In the genomic region with DNA sequence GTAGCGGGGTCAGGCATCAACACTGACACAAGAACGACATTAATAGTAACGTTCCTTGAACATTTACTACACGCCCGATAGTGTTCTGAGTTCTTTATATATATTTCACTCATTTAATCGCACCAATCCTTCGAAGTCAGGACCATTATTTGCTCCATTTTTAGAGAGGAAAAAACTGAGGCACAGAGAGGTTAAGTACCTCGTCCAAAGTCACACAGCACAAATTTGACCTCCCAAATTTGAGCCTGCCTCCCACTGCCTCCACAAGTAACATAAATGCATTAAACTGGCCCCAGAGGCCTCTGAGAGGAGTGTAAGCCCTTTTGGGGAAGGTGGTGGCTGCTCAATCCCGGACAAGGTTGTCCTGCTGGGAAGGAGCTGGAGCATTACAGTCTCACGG, we compare ENCODE assay signal across 8 cellular contexts. TPM values are rescaled to one million over a fixed set of nuclear protein-coding genes. Genes with fewer than 3 reads are reported as not detected.
DNase-seq lines count a peak whose midpoint lies in the region; ATAC-seq, FAIRE-seq and TF ChIP-seq lines count a peak whose summit lies in the region.

No MANE protein-coding gene starts in this region.

- FAIRE-seq in endothelial cell of umbilical vein (lab: Jason Lieb, UNC), result no peak

- peaks cover 62 to 80% (median 67%) of the 10 kb centered on the region in 3 donors for H3K4me1 Mint-ChIP-seq in CD8-positive, alpha-beta memory T cell

- H3K36me3 Mint-ChIP-seq in CD8-positive, alpha-beta memory T cell, result peaks cover 4 to 51% (median 7%) of the 10 kb centered on the region in 3 donors

- POLR2A ChIA-PET in CD8-positive, alpha-beta memory T cell (lab: Charles Lee), result interaction anchor here (0.6 kb wide), 1 partner anchor 238 kb away, joined by 3 read pairs; no protein-coding TSS in a partner anchor
- POLR2A ChIA-PET in endothelial cell of umbilical vein (lab: Charles Lee), result no interaction called here

- dilution Hi-C loops in endothelial cell of umbilical vein (cut with MboI; ENCODE audit: extremely low pct_ligation_motif_present, low sequenced_read_pairs), result loop anchor here (5.0 kb wide), 1 partner anchor 41 kb away; no protein-coding TSS in a partner anchor

- H3K4me2 ChIP-seq in OCI-LY1 (ENCODE audit: low read length) (peak overlapping the region; percentile 80), endothelial cell of umbilical vein (ENCODE audit: insufficient read depth, low read length) (peak overlapping the region; percentile 57), parathyroid adenoma (ENCODE audit: low read length) (peak overlapping the region; percentile 78)

- H3K9me3 Mint-ChIP-seq in CD8-positive, alpha-beta memory T cell, result no peaks in the 10 kb centered on the region

- no peak for DNase-seq in CD8-positive, alpha-beta memory T cell
- no peak for DNase-seq in endothelial cell of umbilical vein (ENCODE audit: low read depth, low spot score)
- no peak for DNase-seq in WERI-Rb-1

- H2AFZ ChIP-seq in OCI-LY1 (ENCODE audit: low read length) (no peak overlapping the region), endothelial cell of umbilical vein (ENCODE audit: low read depth, low read length) (peak overlapping the region; percentile 66), parathyroid adenoma (peak overlapping the region; percentile 96)

- H3K27ac Mint-ChIP-seq in CD8-positive, alpha-beta memory T cell, result peak overlapping the region in 3 of 8 donors; percentile 27 to 75 (median 75)

- H3F3A ChIP-seq in OCI-LY1 (ENCODE audit: insufficient read depth, low read length), result no peaks in the 10 kb centered on the region

- no TSS peak for BruUV-seq in endothelial cell of umbilical vein (replicated peaks; lab: Mats Ljungman, UMichigan)

- H3K27me3 ChIP-seq in CD8-positive, alpha-beta memory T cell (ENCODE audit: insufficient read depth, low read length, poor library complexity, severe bottlenecking), result no peaks in the 10 kb centered on the region
- H3K27me3 ChIP-seq in OCI-LY1 (ENCODE audit: insufficient read depth, low read length) (no peaks in the 10 kb centered on the region), endothelial cell of umbilical vein (ENCODE audit: control insufficient read depth in 2 of 2, insufficient read depth in 2 of 2, low read length in 2 of 2) (no peaks in the 10 kb centered on the region), parathyroid adenoma (ENCODE audit: control insufficient read depth, insufficient read depth, low read length) (no peaks in the 10 kb centered on the region), WERI-Rb-1 (ENCODE audit: insufficient read depth, low read depth, severe bottlenecking) (no peaks in the 10 kb centered on the region)

- H3K9ac ChIP-seq in OCI-LY1 (ENCODE audit: low read length), result peak overlapping the region; percentile 69; the same call in 1 of the 2 replicates
- no peak overlapping the region for H3K9ac ChIP-seq in endothelial cell of umbilical vein (replicated peaks; ENCODE audit: extremely low read depth, insufficient read depth, low read length)
- no peak overlapping the region for H3K9ac ChIP-seq in parathyroid adenoma

- TF ChIP-seq CTCF in OCI-LY1 (IDR thresholded peaks at IDR 0.05; ENCODE audit: low read length), result no peak
- no peak for TF ChIP-seq CTCF in endothelial cell of umbilical vein (IDR thresholded peaks at IDR 0.05; ENCODE audit: extremely low read depth in 1 of 2, insufficient read depth in 1 of 2, low read depth in 1 of 2, low read length in 2 of 2)
- no peak for TF ChIP-seq CTCF in parathyroid adenoma (IDR thresholded peaks at IDR 0.05)
- no peak for TF ChIP-seq CTCF in WERI-Rb-1 (IDR thresholded peaks at IDR 0.05; ENCODE audit: low read depth, low read length)

- no peak for TF ChIP-seq POLR2A in endothelial cell of umbilical vein (IDR thresholded peaks at IDR 0.05; ENCODE audit: low read depth, low read length)

- peaks cover 72% of the 10 kb centered on the region for H3K4me1 ChIP-seq in CD8-positive, alpha-beta memory T cell (ENCODE audit: insufficient read depth, low read length)
- H3K4me1 ChIP-seq in OCI-LY1 (ENCODE audit: insufficient read depth, low read length, severe bottlenecking), result peaks cover 52% of the 10 kb centered on the region
- peaks cover 18% of the 10 kb centered on the region for H3K4me1 ChIP-seq in endothelial cell of umbilical vein (ENCODE audit: control insufficient read depth, extremely low read depth, insufficient read depth, low read length)
- peaks cover 12% of the 10 kb centered on the region for H3K4me1 ChIP-seq in parathyroid adenoma

- H3K4me3 Mint-ChIP-seq in CD8-positive, alpha-beta memory T cell, result peak overlapping the region; percentile 38 to 95 (median 83)

- CTCF ChIA-PET in CD8-positive, alpha-beta memory T cell (lab: Charles Lee), result interaction anchor here (1.1 to 12.7 kb wide), 3 partner anchors 10 to 39 kb away, joined by 3 to 136 read pairs (median 6); no protein-coding TSS in a partner anchor
- CTCF ChIA-PET in endothelial cell of umbilical vein (lab: Charles Lee), result no interaction called here

- H3K4me3 ChIP-seq in CD8-positive, alpha-beta memory T cell (ENCODE audit: low read length), result peak overlapping the region; percentile 31
- peak overlapping the region; percentile 63 for H3K4me3 ChIP-seq in OCI-LY1 (ENCODE audit: low read depth, low read length, poor library complexity, severe bottlenecking)
- H3K4me3 ChIP-seq in endothelial cell of umbilical vein (replicated peaks in 1 of 3; ENCODE audit: insufficient read depth in 1 of 3, low read depth in 1 of 3, low read length in 3 of 3), result peak overlapping the region in 1 of 3 experiments; percentile 17
- peak overlapping the region; percentile 55 for H3K4me3 ChIP-seq in parathyroid adenoma (ENCODE audit: low read depth, low read length)
- no peak overlapping the region for H3K4me3 ChIP-seq in WERI-Rb-1 (ENCODE audit: low read depth, low read length)

- intact Hi-C loops in endothelial cell of umbilical vein (cut with micrococcal nuclease), result no loop called here

- H3K79me2 ChIP-seq in OCI-LY1 (ENCODE audit: insufficient read depth, low read length) (no peaks in the 10 kb centered on the region), endothelial cell of umbilical vein (ENCODE audit: control insufficient read depth, insufficient read depth, low read length) (no peaks in the 10 kb centered on the region), parathyroid adenoma (no peaks in the 10 kb centered on the region)

- H3K27ac ChIP-seq in CD8-positive, alpha-beta memory T cell (ENCODE audit: low read depth, low read length), result peak overlapping the region; percentile 57
- H3K27ac ChIP-seq in OCI-LY1 (ENCODE audit: low read depth, low read length, poor library complexity, severe bottlenecking) (peak overlapping the region; percentile 29), endothelial cell of umbilical vein (ENCODE audit: insufficient read depth, low read depth, low read length) (no peak overlapping the region), parathyroid adenoma (no peak overlapping the region), WERI-Rb-1 (no peak overlapping the region)

- H4K20me1 ChIP-seq in OCI-LY1 (ENCODE audit: insufficient read depth, low read length) (no peaks in the 10 kb centered on the region), endothelial cell of umbilical vein (replicated peaks; ENCODE audit: control insufficient read depth, extremely low read depth, insufficient read depth, low read length) (no peaks in the 10 kb centered on the region)

- no peaks in the 10 kb centered on the region for H3K9me1 ChIP-seq in endothelial cell of umbilical vein (replicated peaks; ENCODE audit: control insufficient read depth, extremely low read depth, insufficient read depth, low read length)

- H3K36me3 ChIP-seq in CD8-positive, alpha-beta memory T cell (ENCODE audit: insufficient read depth, low read length), result peaks cover 15% of the 10 kb centered on the region
- H3K36me3 ChIP-seq in OCI-LY1 (ENCODE audit: insufficient read depth, low read length) (peaks cover 12% of the 10 kb centered on the region), endothelial cell of umbilical vein (ENCODE audit: control insufficient read depth in 2 of 2, extremely low read depth in 1 of 2, insufficient read depth in 2 of 2, low read length in 2 of 2) (no peaks in the 10 kb centered on the region), parathyroid adenoma (ENCODE audit: control insufficient read depth, insufficient read depth, low read length) (no peaks in the 10 kb centered on the region), WERI-Rb-1 (no peaks in the 10 kb centered on the region)

- ATAC-seq in GM19463 (IDR thresholded peaks at IDR 0.05; ENCODE audit: unreplicated experiment) (no peak), GM21825 (IDR thresholded peaks at IDR 0.05; ENCODE audit: unreplicated experiment) (no peak), GM21447 (IDR thresholded peaks at IDR 0.05; ENCODE audit: unreplicated experiment) (no peak)

- H3K27me3 Mint-ChIP-seq in CD8-positive, alpha-beta memory T cell, result peaks cover 0 to 1% of the 10 kb centered on the region in 2 donors

- no peaks in the 10 kb centered on the region for H3K9me2 ChIP-seq in OCI-LY1 (ENCODE audit: low read depth, low read length)

- no peaks in the 10 kb centered on the region for H3K9me3 ChIP-seq in CD8-positive, alpha-beta memory T cell (ENCODE audit: low read length)
- H3K9me3 ChIP-seq in OCI-LY1 (ENCODE audit: low read length) (no peaks in the 10 kb centered on the region), endothelial cell of umbilical vein (replicated peaks; ENCODE audit: control insufficient read depth, insufficient read depth, low read length) (no peaks in the 10 kb centered on the region), parathyroid adenoma (ENCODE audit: control insufficient read depth, low read length) (no peaks in the 10 kb centered on the region), WERI-Rb-1 (ENCODE audit: severe bottlenecking) (no peaks in the 10 kb centered on the region)

RNA-seq across cellular contexts. Expression of gene RGS14, which starts 5.8 kb away (rescaled TPM):
- 10 to 100 TPM; 60.5 to 61.9 TPM for total RNA-seq in CD8-positive, alpha-beta memory T cell
- 83.5 TPM for polyA plus RNA-seq in CD8-positive, alpha-beta memory T cell
- total RNA-seq in endothelial cell of umbilical vein, result 4.3 and 4.8 TPM in 2 replicates
- polyA plus RNA-seq in endothelial cell of umbilical vein, result 7.3 and 9.9 TPM in 2 replicates
- 5.6 and 7.6 TPM in 2 replicates for polyA plus RNA-seq in endothelial cell of umbilical vein (2011; cell fraction: cytosol; rRNA removed)
- polyA plus RNA-seq in endothelial cell of umbilical vein (2011; cell fraction: nucleus; rRNA removed), result 8.4 and 11.2 TPM in 2 replicates
- 5.1 and 7.5 TPM in 2 replicates for polyA plus RNA-seq in endothelial cell of umbilical vein (2012)
- 4.1 and 4.2 TPM in 2 replicates for polyA minus RNA-seq in endothelial cell of umbilical vein
- 1.6 TPM for polyA minus RNA-seq in endothelial cell of umbilical vein (2011; cell fraction: cytosol; rRNA and poly(A)+ RNA removed)
- 2.2 and 3.8 TPM in 2 replicates for polyA minus RNA-seq in endothelial cell of umbilical vein (2011; cell fraction: nucleus; rRNA and poly(A)+ RNA removed)

RNA-seq across cellular contexts. Expression of gene LMAN2, which starts 12.1 kb away (rescaled TPM):
- 100 to 1,000 TPM; 112 to 126 TPM for total RNA-seq in CD8-positive, alpha-beta memory T cell
- polyA plus RNA-seq in CD8-positive, alpha-beta memory T cell, result 276 TPM
- total RNA-seq in endothelial cell of umbilical vein, result 151 and 160 TPM in 2 replicates
- polyA plus RNA-seq in endothelial cell of umbilical vein, result 370 and 475 TPM in 2 replicates
- polyA plus RNA-seq in endothelial cell of umbilical vein (2011; cell fraction: cytosol; rRNA removed), result 338 and 363 TPM in 2 replicates
- polyA plus RNA-seq in endothelial cell of umbilical vein (2011; cell fraction: nucleus; rRNA removed), result 205 and 244 TPM in 2 replicates
- 154 and 161 TPM in 2 replicates for polyA plus RNA-seq in endothelial cell of umbilical vein (2012)
- polyA minus RNA-seq in endothelial cell of umbilical vein, result 316 and 343 TPM in 2 replicates
- polyA minus RNA-seq in endothelial cell of umbilical vein (2011; cell fraction: cytosol; rRNA and poly(A)+ RNA removed), result 192 TPM
- 84.3 and 117 TPM in 2 replicates for polyA minus RNA-seq in endothelial cell of umbilical vein (2011; cell fraction: nucleus; rRNA and poly(A)+ RNA removed)

RNA-seq across cellular contexts. Expression of gene SLC34A1, which starts 20.7 kb away (rescaled TPM):
- total RNA-seq in CD8-positive, alpha-beta memory T cell, result under 1 TPM in 1 of 2 experiments, not detected in 1; 0.09 TPM
- polyA plus RNA-seq in CD8-positive, alpha-beta memory T cell, result 0.17 TPM
- total RNA-seq in endothelial cell of umbilical vein, result not detected in 2 replicates
- polyA plus RNA-seq in endothelial cell of umbilical vein, result not detected in 2 replicates
- not detected in 2 replicates for polyA plus RNA-seq in endothelial cell of umbilical vein (2011; cell fraction: cytosol; rRNA removed)
- polyA plus RNA-seq in endothelial cell of umbilical vein (2011; cell fraction: nucleus; rRNA removed), result not detected in 2 replicates
- not detected in 2 replicates for polyA plus RNA-seq in endothelial cell of umbilical vein (2012)
- not detected in 2 replicates for polyA minus RNA-seq in endothelial cell of umbilical vein
- not detected for polyA minus RNA-seq in endothelial cell of umbilical vein (2011; cell fraction: cytosol; rRNA and poly(A)+ RNA removed)
- polyA minus RNA-seq in endothelial cell of umbilical vein (2011; cell fraction: nucleus; rRNA and poly(A)+ RNA removed), result not detected in 2 replicates

RNA-seq across cellular contexts. Expression of gene PFN3, which starts 36.9 kb away (rescaled TPM):
- not detected for total RNA-seq in CD8-positive, alpha-beta memory T cell
- polyA plus RNA-seq in CD8-positive, alpha-beta memory T cell, result not detected
- total RNA-seq in endothelial cell of umbilical vein, result not detected in 2 replicates
- not detected in 2 replicates for polyA plus RNA-seq in endothelial cell of umbilical vein
- not detected in 2 replicates for polyA plus RNA-seq in endothelial cell of umbilical vein (2011; cell fraction: cytosol; rRNA removed)
- not detected in 2 replicates for polyA plus RNA-seq in endothelial cell of umbilical vein (2011; cell fraction: nucleus; rRNA removed)
- polyA plus RNA-seq in endothelial cell of umbilical vein (2012), result not detected in 2 replicates
- polyA minus RNA-seq in endothelial cell of umbilical vein, result not detected in 2 replicates
- polyA minus RNA-seq in endothelial cell of umbilical vein (2011; cell fraction: cytosol; rRNA and poly(A)+ RNA removed), result not detected
- not detected in 2 replicates for polyA minus RNA-seq in endothelial cell of umbilical vein (2011; cell fraction: nucleus; rRNA and poly(A)+ RNA removed)

RNA-seq across cellular contexts. Expression of gene F12, which starts 45.8 kb away (rescaled TPM):
- total RNA-seq in CD8-positive, alpha-beta memory T cell, result 10 to 100 TPM in 1 of 2 experiments, 1 to 10 TPM in 1; 9.2 to 10.3 TPM
- 1.9 TPM for polyA plus RNA-seq in CD8-positive, alpha-beta memory T cell
- 1.00 and 1.4 TPM in 2 replicates for total RNA-seq in endothelial cell of umbilical vein
- polyA plus RNA-seq in endothelial cell of umbilical vein, result 1.4 and 2.7 TPM in 2 replicates
- polyA plus RNA-seq in endothelial cell of umbilical vein (2011; cell fraction: cytosol; rRNA removed), result 0.66 and 1.1 TPM in 2 replicates
- polyA plus RNA-seq in endothelial cell of umbilical vein (2011; cell fraction: nucleus; rRNA removed), result 0.73 and 0.96 TPM in 2 replicates
- polyA plus RNA-seq in endothelial cell of umbilical vein (2012), result 1.6 and 1.7 TPM in 2 replicates
- 0.24 and 0.57 TPM in 2 replicates for polyA minus RNA-seq in endothelial cell of umbilical vein
- 7.9 TPM for polyA minus RNA-seq in endothelial cell of umbilical vein (2011; cell fraction: cytosol; rRNA and poly(A)+ RNA removed)
- polyA minus RNA-seq in endothelial cell of umbilical vein (2011; cell fraction: nucleus; rRNA and poly(A)+ RNA removed), result 0.29 TPM in 1 of 2 replicates, not detected in the other

Comparison
In these comparisons a context has a peak if more than half of its experiments do, and no peak if none do; other contexts are left out.
1. H3K27ac ChIP-seq: peak in CD8-positive, alpha-beta memory T cell (single experiment) and OCI-LY1 (single experiment); none in endothelial cell of umbilical vein (single experiment), parathyroid adenoma (single experiment) and WERI-Rb-1 (single experiment).
2. RNA of gene RGS14, which starts 5.8 kb away (total RNA-seq): 60.5 to 61.9 TPM in CD8-positive, alpha-beta memory T cell; 4.3 to 4.8 TPM in endothelial cell of umbilical vein; every median in the first group is over 10 times any median in the second.
3. Peak in every context shown above with its lines, with median percentiles within 50 percentile points of each other: H3K4me2 ChIP-seq.